Comparison of ENCODE assay signal across 17 cellular contexts in the genomic region with DNA sequence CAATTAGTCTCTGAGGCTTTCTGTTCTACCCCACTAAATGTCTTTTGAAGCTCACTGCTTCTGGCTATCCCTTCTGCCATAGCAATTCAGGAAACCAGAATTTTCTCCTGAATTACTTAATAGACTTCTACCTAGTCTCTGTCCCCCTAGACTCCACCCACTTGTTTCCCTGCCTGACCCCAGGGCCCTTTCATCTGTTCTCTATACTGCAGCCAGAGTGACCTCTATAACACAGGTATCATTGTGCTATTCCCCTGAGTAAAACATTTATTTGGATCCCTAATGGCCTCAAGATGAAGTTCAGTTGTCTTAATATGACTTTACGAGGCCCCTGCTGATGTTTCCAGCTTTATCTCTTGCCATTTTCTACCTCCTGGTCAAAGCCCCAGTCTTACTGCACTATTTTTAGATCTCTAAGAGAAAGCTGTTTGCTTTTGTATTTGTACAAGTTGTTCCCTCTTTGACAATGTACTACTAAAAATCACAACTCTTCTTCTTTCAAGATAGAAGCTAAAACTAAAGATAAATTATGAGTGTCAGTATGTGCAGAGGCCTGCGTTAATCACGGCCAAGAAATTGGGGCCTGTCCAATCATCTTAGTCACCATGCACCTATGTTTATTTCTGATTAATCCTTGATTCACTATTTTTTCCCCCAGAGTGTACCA. TPM values are rescaled to one million over a fixed set of nuclear protein-coding genes. Genes with fewer than 3 reads are reported as not detected.
DNase-seq lines count a peak whose midpoint lies in the region; ATAC-seq and TF ChIP-seq lines count a peak whose summit lies in the region.
"Had no signal": no experiment of that assay in that cellular context is flagged by ENCODE, and none has a peak within 500 bp of the region (broad histone marks: within the 10 kb centered on the region; RNA-seq: fewer than 3 reads in every experiment).

No MANE protein-coding gene starts in this region.

- H3K4me3 ChIP-seq in epithelial cell of esophagus (ENCODE audit: low read length): no peak overlapping the region
- H3K4me3 ChIP-seq: tibial artery had no signal

- no peak for DNase-seq in Right ventricle myocardium superior
- no peak for DNase-seq in cardiac septum (ENCODE audit: low spot score)
- peak; percentile 47 for DNase-seq in epithelial cell of esophagus (ENCODE audit: low read depth)
- no peak for DNase-seq in left lobe of liver (ENCODE audit: low spot score)
- DNase-seq in CD1c-positive myeloid dendritic cell (ENCODE audit: extremely low spot score): no peak
- no peak for DNase-seq in D341Med (ENCODE audit: low spot score)
- no peak for DNase-seq in NCI-H524 (lab: John Stamatoyannopoulos, UW)
- DNase-seq: activated CD8-positive, alpha-beta T cell treated with anti-CD3 and anti-CD28 coated beads, Interleukin-2, amount 10 ng/mL, durations not matched to agents 7 days and 5 days; CD8-positive, alpha-beta T cell; dermis blood vessel endothelial cell; NCI-H2029; NCI-H510A treated with DMSO at 0.1 percent for 48 hours; nephron progenitor cell; stimulated activated CD4-positive, alpha-beta T cell treated with anti-CD3 and anti-CD28 coated beads, Interleukin-2, amount 100 ng/mL, for 48 hours; stimulated activated CD8-positive, alpha-beta memory T cell treated with anti-CD3 and anti-CD28 coated beads, Interleukin-4, amount 100 ng/mL, for 48 hours; tibial artery had no signal

- intact Hi-C loops in Right ventricle myocardium superior (cut with DNase I) (no loop called here), cardiac septum (cut with DNase I) (no loop called here)

- TF ChIP-seq CTCF in epithelial cell of esophagus (IDR thresholded peaks at IDR 0.05; ENCODE audit: insufficient read depth, low read depth, low read length, missing control alignments): no peak

- peak; percentile 67 for ATAC-seq in Right ventricle myocardium superior (ENCODE audit: poor library complexity)
- ATAC-seq in left lobe of liver: peak; percentile 83
- ATAC-seq in activated CD4-positive, CD25-positive, alpha-beta regulatory T cell treated with anti-CD3 and anti-CD28 coated beads, Interleukin-2, amount 50 U/mL, for 24 hours: no peak
- ATAC-seq: activated CD8-positive, alpha-beta T cell treated with anti-CD3 and anti-CD28 coated beads, Interleukin-2, amount 10 ng/mL, durations not matched to agents 7 days and 5 days; CD8-positive, alpha-beta T cell had no signal

RNA-seq across cellular contexts. Expression of a gene that starts 54.5 kb away (rescaled TPM):
- total RNA-seq in Right ventricle myocardium superior (302 TPM), cardiac septum (256 TPM), left lobe of liver (70.3 TPM)

Comparison
In these comparisons a context has a peak if more than half of its experiments do, and no peak if none do; other contexts are left out.
1. ATAC-seq: peak in Right ventricle myocardium superior (single experiment) and left lobe of liver (single experiment); none in activated CD4-positive, CD25-positive, alpha-beta regulatory T cell treated with anti-CD3 and anti-CD28 coated beads, Interleukin-2, amount 50 U/mL, for 24 hours (0 of 2).